ENCODE assay signal across 20 cellular contexts in genomic region chr10:80581469-80581835, GRCh38. TPM values are rescaled to one million over a fixed set of nuclear protein-coding genes. Genes with fewer than 3 reads are reported as not detected.
DNase-seq lines count a peak whose midpoint lies in the region; ATAC-seq, FAIRE-seq and TF ChIP-seq lines count a peak whose summit lies in the region.
"Had no signal": no experiment of that assay in that cellular context is flagged by ENCODE, and none has a peak within 500 bp of the region (broad histone marks: within the 10 kb centered on the region; RNA-seq: fewer than 3 reads in every experiment).

No MANE protein-coding gene starts in this region.

- intact Hi-C loops in vagina (cut with DNase I), result no loop called here

- no peaks in the 10 kb centered on the region for H3K9me3 Mint-ChIP-seq in activated CD8-positive, alpha-beta memory T cell treated with anti-CD3 and anti-CD28 coated beads, Interleukin-2, amount 10 ng/mL, durations not matched to agents 7 days and 5 days (ENCODE audit: low read depth)

- DNase-seq in activated CD8-positive, alpha-beta memory T cell treated with anti-CD3 and anti-CD28 coated beads, Interleukin-2, amount 10 ng/mL, durations not matched to agents 7 days and 5 days, result peak; percentile 21
- no peak for DNase-seq in activated CD8-positive, alpha-beta memory T cell treated with anti-CD3 and anti-CD28 coated beads, Interleukin-2, amount 50 U/mL, for 48 hours
- DNase-seq in bronchial epithelial cell (ENCODE audit: low read depth) (peak; percentile 18), vagina (ENCODE audit: extremely low spot score in 2 of 2) (peak; percentile 31 to 72), frontal cortex (ENCODE audit: low spot score in 2 of 2) (no peak), amygdala (lab: John Stamatoyannopoulos, UW) (no peak)
- DNase-seq in activated CD4-positive, CD25-positive, alpha-beta regulatory T cell (lab: John Stamatoyannopoulos, UW), result no peak
- DNase-seq: CD4-positive, CD25-positive, alpha-beta regulatory T cell; DMS79; HCEC 1CT; IMR-90; Kasumi-1; NCI-H2081; NCI-H226; NCI-H526 treated with DMSO at 0.1 percent for 48 hours had no signal

- no peaks in the 10 kb centered on the region for H3K36me3 Mint-ChIP-seq in activated CD8-positive, alpha-beta memory T cell treated with anti-CD3 and anti-CD28 coated beads, Interleukin-2, amount 10 ng/mL, durations not matched to agents 7 days and 5 days
- H3K36me3 Mint-ChIP-seq: CD4-positive, CD25-positive, alpha-beta regulatory T cell had no signal

- FAIRE-seq in bronchial epithelial cell (lab: Jason Lieb, UNC) (peak; percentile 50), frontal cortex (lab: Jason Lieb, UNC) (no peak)
- FAIRE-seq: GM12891 had no signal

- H3K9me3 ChIP-seq in mucosa of rectum (ENCODE audit: control insufficient read depth in 2 of 2, low read length in 2 of 2) (no peaks in the 10 kb centered on the region), vagina (no peaks in the 10 kb centered on the region)

- no peak overlapping the region for H3K4me3 Mint-ChIP-seq in activated CD8-positive, alpha-beta memory T cell treated with anti-CD3 and anti-CD28 coated beads, Interleukin-2, amount 10 ng/mL, durations not matched to agents 7 days and 5 days
- H3K4me3 Mint-ChIP-seq: CD4-positive, CD25-positive, alpha-beta regulatory T cell had no signal

- no peak for TF ChIP-seq CTCF in bronchial epithelial cell (IDR thresholded peaks at IDR 0.05; ENCODE audit: insufficient read depth, low read length, severe bottlenecking)
- TF ChIP-seq CTCF in vagina (IDR thresholded peaks at IDR 0.05), result no peak

- H3K36me3 ChIP-seq in bronchial epithelial cell (ENCODE audit: control insufficient read depth, insufficient read depth, low read length), result no peaks in the 10 kb centered on the region
- no peaks in the 10 kb centered on the region for H3K36me3 ChIP-seq in mucosa of rectum (ENCODE audit: control insufficient read depth in 2 of 2, insufficient read depth in 2 of 2, low read length in 2 of 2)
- no peaks in the 10 kb centered on the region for H3K36me3 ChIP-seq in vagina

- H3K4me3 ChIP-seq in bronchial epithelial cell (ENCODE audit: low read depth, low read length) (no peak overlapping the region), mucosa of rectum (ENCODE audit: low read length in 2 of 2) (no peak overlapping the region), vagina (no peak overlapping the region)

- peaks cover 2 to 7% of the 10 kb centered on the region in 2 donors for H3K4me1 ChIP-seq in mucosa of rectum (ENCODE audit: control insufficient read depth in 2 of 2, insufficient read depth in 2 of 2, low read length in 2 of 2)
- no peaks in the 10 kb centered on the region for H3K4me1 ChIP-seq in vagina

- H3K27me3 Mint-ChIP-seq in activated CD8-positive, alpha-beta memory T cell treated with anti-CD3 and anti-CD28 coated beads, Interleukin-2, amount 10 ng/mL, durations not matched to agents 7 days and 5 days, result peaks cover 27% of the 10 kb centered on the region

- H3K9ac ChIP-seq in mucosa of rectum (ENCODE audit: low read depth in 1 of 2, low read length in 2 of 2), result no peak overlapping the region

- H3K27me3 ChIP-seq in bronchial epithelial cell (ENCODE audit: control insufficient read depth, insufficient read depth, low read length), result no peaks in the 10 kb centered on the region
- no peaks in the 10 kb centered on the region for H3K27me3 ChIP-seq in mucosa of rectum (ENCODE audit: control insufficient read depth in 2 of 2, insufficient read depth in 2 of 2, low read length in 2 of 2)
- no peaks in the 10 kb centered on the region for H3K27me3 ChIP-seq in vagina

- no peak for TF ChIP-seq POLR2A in vagina (IDR thresholded peaks at IDR 0.05)

- peak overlapping the region; percentile 40 to 62 for H3K27ac ChIP-seq in mucosa of rectum (ENCODE audit: low read depth in 2 of 2, low read length in 2 of 2)
- H3K27ac ChIP-seq in vagina, result no peak overlapping the region

- ATAC-seq in activated CD8-positive, alpha-beta memory T cell treated with anti-CD3 and anti-CD28 coated beads, Interleukin-2, amount 10 ng/mL, durations not matched to agents 7 days and 5 days, result no peak
- ATAC-seq: Right ventricle myocardium inferior had no signal

- CTCF ChIA-PET in activated CD8-positive, alpha-beta memory T cell treated with anti-CD3 and anti-CD28 coated beads, Interleukin-2, amount 10 ng/mL, durations not matched to agents 7 days and 5 days (lab: Charles Lee), result no interaction called here

- H3K4me1 Mint-ChIP-seq in activated CD8-positive, alpha-beta memory T cell treated with anti-CD3 and anti-CD28 coated beads, Interleukin-2, amount 10 ng/mL, durations not matched to agents 7 days and 5 days, result peaks cover 3% of the 10 kb centered on the region

- H3K27ac Mint-ChIP-seq in activated CD8-positive, alpha-beta memory T cell treated with anti-CD3 and anti-CD28 coated beads, Interleukin-2, amount 10 ng/mL, durations not matched to agents 7 days and 5 days, result no peak overlapping the region
- H3K27ac Mint-ChIP-seq: CD4-positive, CD25-positive, alpha-beta regulatory T cell had no signal

RNA-seq across cellular contexts. Expression of gene SH2D4B, which starts 43.8 kb away (rescaled TPM):
- total RNA-seq in activated CD8-positive, alpha-beta memory T cell treated with anti-CD3 and anti-CD28 coated beads, Interleukin-2, amount 10 ng/mL, durations not matched to agents 7 days and 5 days, result under 1 TPM in 1 of 2 experiments, not detected in 1; 0.09 TPM
- total RNA-seq in bronchial epithelial cell, result under 0.01 TPM in 2 replicates
- total RNA-seq in vagina, result not detected
- 1.2 TPM for total RNA-seq in frontal cortex
- total RNA-seq: G401, HT-29, IMR-90, Right ventricle myocardium inferior had no signal

Comparison
In these comparisons a context has a peak if more than half of its experiments do, and no peak if none do; other contexts are left out.
1. DNase-seq: peak in activated CD8-positive, alpha-beta memory T cell treated with anti-CD3 and anti-CD28 coated beads, Interleukin-2, amount 10 ng/mL, durations not matched to agents 7 days and 5 days (single experiment), bronchial epithelial cell (single experiment) and vagina (2 of 2); none in activated CD8-positive, alpha-beta memory T cell treated with anti-CD3 and anti-CD28 coated beads, Interleukin-2, amount 50 U/mL, for 48 hours (single experiment), activated CD4-positive, CD25-positive, alpha-beta regulatory T cell (0 of 4), frontal cortex (0 of 2) and amygdala (0 of 56).